In genomic region chr9:126805546-126806262, GRCh38 we compare ENCODE assay signal across 8 cellular contexts.
A peak's percentile ranks its signal among the peaks of the same experiment; 100 is the strongest.
DNase-seq lines count a peak whose midpoint lies in the region; ATAC-seq lines count a peak whose summit lies in the region.

No MANE protein-coding gene starts in this region.

- H3K27ac Mint-ChIP-seq in stimulated activated memory B cell treated with anti-CD40 and anti-IgM and Interleukin-4, amounts not matched to agents 10 μg/mL and 1 μg/mL and 100 μg/mL, for 72 hours, result peak overlapping the region; percentile 90

- H3K4me1 ChIP-seq in mucosa of stomach (ENCODE audit: control insufficient read depth, insufficient read depth, low read length), result peaks cover 21% of the 10 kb centered on the region

- no peaks in the 10 kb centered on the region for H3K27me3 Mint-ChIP-seq in stimulated activated memory B cell treated with anti-CD40 and anti-IgM and Interleukin-4, amounts not matched to agents 10 μg/mL and 1 μg/mL and 100 μg/mL, for 72 hours

- peaks cover 4% of the 10 kb centered on the region for H3K9me3 Mint-ChIP-seq in stimulated activated memory B cell treated with anti-CD40 and anti-IgM and Interleukin-4, amounts not matched to agents 10 μg/mL and 1 μg/mL and 100 μg/mL, for 72 hours

- no peaks in the 10 kb centered on the region for H3K36me3 Mint-ChIP-seq in stimulated activated memory B cell treated with anti-CD40 and anti-IgM and Interleukin-4, amounts not matched to agents 10 μg/mL and 1 μg/mL and 100 μg/mL, for 72 hours

- no peaks in the 10 kb centered on the region for H3K36me3 ChIP-seq in mucosa of stomach (ENCODE audit: control insufficient read depth, insufficient read depth, low read length)

- peak overlapping the region; percentile 93 for H3K9ac ChIP-seq in mucosa of stomach (ENCODE audit: low read length)

- peak; percentile 84 for DNase-seq in ELR (ENCODE audit: low read depth)
- peak; percentile 88 for DNase-seq in LoVo (ENCODE audit: low spot score)
- peak; percentile 70 for DNase-seq in activated CD4-positive, alpha-beta T cell treated with anti-CD3 and anti-CD28 coated beads, Interleukin-2, amount 50 U/mL, for 1 hour
- DNase-seq in effector CD8-positive, alpha-beta T cell (lab: John Stamatoyannopoulos, UW), result peak; percentile 29
- DNase-seq in ecto neural progenitor cell (ENCODE audit: low spot score), result no peak

- peak overlapping the region; percentile 83 for H3K4me3 Mint-ChIP-seq in stimulated activated memory B cell treated with anti-CD40 and anti-IgM and Interleukin-4, amounts not matched to agents 10 μg/mL and 1 μg/mL and 100 μg/mL, for 72 hours

- ATAC-seq in GM21737 (IDR thresholded peaks at IDR 0.05; ENCODE audit: unreplicated experiment), result peak; percentile 54
- peak; percentile 88 for ATAC-seq in stimulated activated memory B cell treated with anti-CD40 and anti-IgM and Interleukin-4, amounts not matched to agents 10 μg/mL and 1 μg/mL and 100 μg/mL, for 72 hours

- peak overlapping the region; percentile 90 for H3K4me3 ChIP-seq in mucosa of stomach (ENCODE audit: low read length)

- peaks cover 29% of the 10 kb centered on the region for H3K4me1 Mint-ChIP-seq in stimulated activated memory B cell treated with anti-CD40 and anti-IgM and Interleukin-4, amounts not matched to agents 10 μg/mL and 1 μg/mL and 100 μg/mL, for 72 hours

- no peaks in the 10 kb centered on the region for H3K9me3 ChIP-seq in mucosa of stomach (ENCODE audit: control insufficient read depth, low read length)

- H3K27me3 ChIP-seq in mucosa of stomach (ENCODE audit: control insufficient read depth, insufficient read depth, low read length), result no peaks in the 10 kb centered on the region
